7 cellular contexts compared by ENCODE assay signal in genomic region chr5:65483474-65484346, GRCh38. TPM values are rescaled to one million over a fixed set of nuclear protein-coding genes. Genes with fewer than 3 reads are reported as not detected.
DNase-seq lines count a peak whose midpoint lies in the region; ATAC-seq, FAIRE-seq and TF ChIP-seq lines count a peak whose summit lies in the region.

No MANE protein-coding gene starts in this region.

- TF ChIP-seq EP300 in suprapubic skin (IDR thresholded peaks at IDR 0.05), result no peak

- H3K9me2 ChIP-seq in PC-9 (ENCODE audit: insufficient read depth), result no peaks in the 10 kb centered on the region

- H3K4me2 ChIP-seq in PC-9, result peak overlapping the region; percentile 97

- CTCF ChIA-PET in PC-9 (lab: Charles Lee), result interaction anchor here (0.6 to 2.2 kb wide), 10 partner anchors 24 to 1254 kb away, joined by 3 to 21 read pairs (median 3); partner anchors contain the start of genes CENPK and PPWD1

- H3K4me3 ChIP-seq in PC-9 (peak overlapping the region; percentile 85), liver (ENCODE audit: low read depth in 1 of 3, low read length in 3 of 3) (peak overlapping the region; percentile 75 to 97 (median 82)), suprapubic skin (peak overlapping the region; percentile 58)

- H3K4me1 ChIP-seq in PC-9 (replicated peaks; ENCODE audit: insufficient read depth) (peaks cover 26% of the 10 kb centered on the region), liver (ENCODE audit: control insufficient read depth in 4 of 4, insufficient read depth in 4 of 4, low read length in 3 of 4) (peaks cover 3 to 30% (median 20%) of the 10 kb centered on the region in 4 donors), suprapubic skin (peaks cover 29% of the 10 kb centered on the region)

- TF ChIP-seq RAD21 in liver (IDR thresholded peaks at IDR 0.05), result peak; percentile 95 to 96

- no peak for TF ChIP-seq POLR2A in suprapubic skin (IDR thresholded peaks at IDR 0.05)

- H3F3A ChIP-seq in PC-9 (ENCODE audit: insufficient read depth, low read depth), result peaks cover 14% of the 10 kb centered on the region

- H3K9me3 ChIP-seq in PC-9 (ENCODE audit: insufficient read depth, low read depth) (no peaks in the 10 kb centered on the region), liver (ENCODE audit: control insufficient read depth in 4 of 4, low read length in 3 of 4) (no peaks in the 10 kb centered on the region), suprapubic skin (no peaks in the 10 kb centered on the region)

- FAIRE-seq in G401.6 (lab: Jason Lieb, UNC), result peak; percentile 85

- no TSS peak for BruUV-seq in PC-9 (replicated peaks; lab: Mats Ljungman, UMichigan)

- peak overlapping the region; percentile 89 to 93 for H3K9ac ChIP-seq in liver (ENCODE audit: low read depth in 1 of 2, low read length in 2 of 2)

- WGBS in liver, result 16% methylated on average over 3 of the region's 3 CpGs
- 28% methylated on average over 3 of the region's 3 CpGs for WGBS in suprapubic skin

- POLR2A ChIA-PET in PC-9 (lab: Charles Lee; ENCODE audit: unreplicated experiment), result interaction anchor here (0.6 kb wide), 1 partner anchor 745 kb away, joined by 4 read pairs; no protein-coding TSS in a partner anchor

- peak; percentile 49 for ATAC-seq in GM21526 (IDR thresholded peaks at IDR 0.05; ENCODE audit: low FRiP score, unreplicated experiment)

- TF ChIP-seq CTCF in PC-9 (conservative IDR thresholded peaks at IDR 0.05) (peak; percentile 78), liver (IDR thresholded peaks at IDR 0.05; ENCODE audit: low read depth, low read length, missing input control) (peak; percentile 71), suprapubic skin (IDR thresholded peaks at IDR 0.05) (peak; percentile 32 to 46)

- H3K27me3 ChIP-seq in PC-9 (ENCODE audit: insufficient read depth, low read depth), result no peaks in the 10 kb centered on the region
- H3K27me3 ChIP-seq in liver (ENCODE audit: control insufficient read depth in 4 of 4, insufficient read depth in 4 of 4, low read length in 3 of 4), result no peaks in the 10 kb centered on the region
- H3K27me3 ChIP-seq in suprapubic skin, result no peaks in the 10 kb centered on the region

- intact Hi-C loops in PC-9 (cut with micrococcal nuclease; ENCODE audit: unreplicated experiment), result loop anchor here (1.0 to 5.0 kb wide), 6 partner anchors 271 to 848 kb away; no protein-coding TSS in a partner anchor

- H3K27ac ChIP-seq in PC-9, result no peak overlapping the region; the same call in 1 of the 2 replicates
- H3K27ac ChIP-seq in cingulate gyrus (ENCODE audit: low read depth, low read length), result peak overlapping the region; percentile 69
- H3K27ac ChIP-seq in liver (ENCODE audit: low read depth in 1 of 2, low read length in 2 of 2), result peak overlapping the region; percentile 91 to 98
- H3K27ac ChIP-seq in suprapubic skin, result peak overlapping the region; percentile 80

- H4K20me1 ChIP-seq in PC-9 (ENCODE audit: insufficient read depth), result no peaks in the 10 kb centered on the region

- DNase-seq in HuH-7 (ENCODE audit: low spot score) (peak; percentile 34), PC-9 (peak in 1 of 2 experiments; percentile 61), suprapubic skin (ENCODE audit: low spot score in 2 of 2) (no peak)

- no peaks in the 10 kb centered on the region for H3K36me3 ChIP-seq in PC-9 (ENCODE audit: low read depth)
- no peaks in the 10 kb centered on the region for H3K36me3 ChIP-seq in liver (ENCODE audit: control insufficient read depth in 4 of 4, insufficient read depth in 3 of 4, low read depth in 1 of 4, low read length in 3 of 4)
- no peaks in the 10 kb centered on the region for H3K36me3 ChIP-seq in suprapubic skin

- no peaks in the 10 kb centered on the region for H3K79me2 ChIP-seq in PC-9 (ENCODE audit: low read depth)

- peak overlapping the region; percentile 85 for H2AFZ ChIP-seq in PC-9

TF ChIP-seq in liver, 16 proteins besides CTCF, POLR2A, EP300 and RAD21:
- TF ChIP-seq NR2F2 (IDR thresholded peaks at IDR 0.05) (no peak), FOXA2 (IDR thresholded peaks at IDR 0.05) (peak; percentile 20), GABPA (IDR thresholded peaks at IDR 0.05 in 1 of 2, conservative IDR thresholded peaks at IDR 0.05 in 1 of 2) (no peak), RXRA (IDR thresholded peaks at IDR 0.05) (peak in 1 of 2 donors; percentile 38), EGR1 (IDR thresholded peaks at IDR 0.05; ENCODE audit: low read depth in 2 of 2) (no peak), YY1 (IDR thresholded peaks at IDR 0.05) (no peak), HNF4A (conservative IDR thresholded peaks at IDR 0.05) (peak; percentile 40 to 69), ATF3 (IDR thresholded peaks at IDR 0.05) (no peak), ZBTB33 (IDR thresholded peaks at IDR 0.05) (no peak), SP1 (IDR thresholded peaks at IDR 0.05) (peak; percentile 18), HNF4G (IDR thresholded peaks at IDR 0.05) (no peak), REST (IDR thresholded peaks at IDR 0.05) (no peak), FOXA1 (IDR thresholded peaks at IDR 0.05) (no peak), JUND (IDR thresholded peaks at IDR 0.05) (peak in 1 of 2 donors; percentile 34), MAX (IDR thresholded peaks at IDR 0.05) (no peak), TAF1 (conservative IDR thresholded peaks at IDR 0.05) (no peak)

RNA-seq across cellular contexts. Expression of gene ADAMTS6, which starts 2.0 kb away (rescaled TPM):
- 1.4 and 2.1 TPM in 2 replicates for total RNA-seq in PC-9 (2021)
- 1 to 10 TPM in 1 of 2 donors, under 1 TPM in 1; 0.92 to 2.0 TPM for total RNA-seq in liver
- polyA plus RNA-seq in liver, result under 1 TPM; 0.06 to 0.26 TPM
- 1 to 10 TPM in 3 of 4 donors, under 1 TPM in 1; 0.34 to 2.8 (median 2.0) TPM for total RNA-seq in suprapubic skin
